8 cellular contexts compared by ENCODE assay signal in genomic region chr2:157628532-157629415, GRCh38.
DNase-seq lines count a peak whose midpoint lies in the region; ATAC-seq and TF ChIP-seq lines count a peak whose summit lies in the region.

Gene ACVR1C, minus strand, starts transcription at chr2:157628864. Its CDS starts 220 bp downstream, at chr2:157628644.

- TF ChIP-seq CTCF in WERI-Rb-1 (IDR thresholded peaks at IDR 0.05; ENCODE audit: low read depth, low read length) = peak; percentile 79
- TF ChIP-seq CTCF in cardiac fibroblast (IDR thresholded peaks at IDR 0.05; ENCODE audit: low read depth, low read length) = peak; percentile 52

- peaks cover 2% of the 10 kb centered on the region for H3K27me3 ChIP-seq in WERI-Rb-1 (ENCODE audit: insufficient read depth, low read depth, severe bottlenecking)

- peak within 1 kb of the TSS; percentile 49 for H3K27ac ChIP-seq in WERI-Rb-1

- H3K4me3 ChIP-seq in WERI-Rb-1 (ENCODE audit: low read depth, low read length) = peak within 1 kb of the TSS; percentile 59
- H3K4me3 ChIP-seq in cardiac fibroblast (replicated peaks in 1 of 2; ENCODE audit: low read depth in 2 of 2, low read length in 2 of 2) = peak within 1 kb of the TSS; percentile 39 to 45

- peak; percentile 89 for DNase-seq in NCI-H146 (lab: John Stamatoyannopoulos, UW)
- peak; percentile 91 for DNase-seq in WERI-Rb-1
- peak; percentile 42 to 55 for DNase-seq in cardiac fibroblast (ENCODE audit: low read depth in 2 of 2)
- DNase-seq in inferior parietal cortex (ENCODE audit: extremely low spot score) = peak; percentile 76
- DNase-seq in smooth muscle cell of the brain vasculature (ENCODE audit: low read depth, low spot score) = peak; percentile 20
- DNase-seq in cerebellar nuclear complex (lab: John Stamatoyannopoulos, UW) = no peak

- peak; percentile 93 for ATAC-seq in GM18498 (IDR thresholded peaks at IDR 0.05; ENCODE audit: unreplicated experiment)
- ATAC-seq in HG02798 (IDR thresholded peaks at IDR 0.05; ENCODE audit: poor library complexity, unreplicated experiment) = peak; percentile 90

- no peaks in the 10 kb centered on the region for H3K9me3 ChIP-seq in WERI-Rb-1 (ENCODE audit: severe bottlenecking)

- H3K36me3 ChIP-seq in WERI-Rb-1 = no peaks in the 10 kb centered on the region

Comparison
In these comparisons a context has a peak if more than half of its experiments do, and no peak if none do; other contexts are left out.
1. DNase-seq: peak in NCI-H146 (single experiment), WERI-Rb-1 (single experiment), cardiac fibroblast (2 of 2), inferior parietal cortex (single experiment) and smooth muscle cell of the brain vasculature (single experiment); none in cerebellar nuclear complex (0 of 2).